12 cellular contexts compared by ENCODE assay signal in genomic region chr20:47330071-47330470, GRCh38. TPM values are rescaled to one million over a fixed set of nuclear protein-coding genes. Genes with fewer than 3 reads are reported as not detected.
A peak's percentile ranks its signal among the peaks of the same experiment; 100 is the strongest.
DNase-seq lines count a peak whose midpoint lies in the region; ATAC-seq and TF ChIP-seq lines count a peak whose summit lies in the region.
"Had no signal": no experiment of that assay in that cellular context is flagged by ENCODE, and none has a peak within 500 bp of the region (broad histone marks: within the 10 kb centered on the region; RNA-seq: fewer than 3 reads in every experiment).

No MANE protein-coding gene starts in this region.

- no peaks in the 10 kb centered on the region for H3K9me2 ChIP-seq in hepatocyte (replicated peaks; ENCODE audit: insufficient read depth)

- CTCF ChIA-PET in HEK293 (lab: Yijun Ruan, JAX): interaction anchor here (0.6 to 1.6 kb wide), 3 partner anchors 54 to 169 kb away, joined by 3 to 4 read pairs (median 4); no protein-coding TSS in a partner anchor

- H3K4me1 ChIP-seq in HEK293 (ENCODE audit: control insufficient read depth, insufficient read depth, low read length) (peaks cover 7% of the 10 kb centered on the region; the same call in 1 of the 2 replicates), hepatocyte (ENCODE audit: insufficient read depth) (peaks cover 48% of the 10 kb centered on the region), gastrocnemius medialis (peaks cover 60 to 72% of the 10 kb centered on the region in 2 donors), ovary (ENCODE audit: insufficient read depth) (peaks cover 24% of the 10 kb centered on the region)

- H3K36me3 ChIP-seq in HEK293 (ENCODE audit: control insufficient read depth in 2 of 2, insufficient read depth in 1 of 2, low read length in 2 of 2) (peaks cover 4% of the 10 kb centered on the region in 2 experiments; a peak in 2 of 3 replicates), WERI-Rb-1 (peaks cover 27% of the 10 kb centered on the region), hepatocyte (replicated peaks; ENCODE audit: insufficient read depth, low read depth) (no peaks in the 10 kb centered on the region), gastrocnemius medialis (no peaks in the 10 kb centered on the region), ovary (no peaks in the 10 kb centered on the region)

- H3K9me3 Mint-ChIP-seq in stimulated activated naive CD8-positive, alpha-beta T cell treated with anti-CD3 and anti-CD28 coated beads, Interleukin-15, amount 100 ng/mL, for 72 hours: no peaks in the 10 kb centered on the region

- TF ChIP-seq EP300 in ovary (IDR thresholded peaks at IDR 0.05): no peak

- no peak overlapping the region for H3K4me2 ChIP-seq in hepatocyte

- WGBS in hepatocyte (ENCODE audit: low lambda C conversion rate, missing lambda C conversion rate): 85% methylated on average over 3 of the region's 3 CpGs
- 70 to 78% (median 74%) methylated on average over 3 of the region's 3 CpGs for WGBS in ovary, 3 donors

- no peak overlapping the region for H3K27ac Mint-ChIP-seq in stimulated activated naive CD8-positive, alpha-beta T cell treated with anti-CD3 and anti-CD28 coated beads, Interleukin-15, amount 100 ng/mL, for 72 hours

- no peak overlapping the region for H3K4me3 ChIP-seq in HEK293 (ENCODE audit: low read depth, low read length)
- H3K4me3 ChIP-seq in WERI-Rb-1 (ENCODE audit: low read depth, low read length): no peak overlapping the region
- no peak overlapping the region for H3K4me3 ChIP-seq in hepatocyte
- no peak overlapping the region for H3K4me3 ChIP-seq in gastrocnemius medialis
- H3K4me3 ChIP-seq in ovary: no peak overlapping the region

- peaks cover 3% of the 10 kb centered on the region for H4K20me1 ChIP-seq in hepatocyte (ENCODE audit: insufficient read depth, poor library complexity, severe bottlenecking)

- TF ChIP-seq POLR2A in gastrocnemius medialis (IDR thresholded peaks at IDR 0.05): no peak
- no peak for TF ChIP-seq POLR2A in ovary (IDR thresholded peaks at IDR 0.05)

- H3K4me3 Mint-ChIP-seq in stimulated activated naive CD8-positive, alpha-beta T cell treated with anti-CD3 and anti-CD28 coated beads, Interleukin-15, amount 100 ng/mL, for 72 hours: no peak overlapping the region

- peaks cover 46% of the 10 kb centered on the region for H3K4me1 Mint-ChIP-seq in stimulated activated naive CD8-positive, alpha-beta T cell treated with anti-CD3 and anti-CD28 coated beads, Interleukin-15, amount 100 ng/mL, for 72 hours

- H3K9me3 ChIP-seq in HEK293 (ENCODE audit: control insufficient read depth, insufficient read depth, low read depth, low read length) (no peaks in the 10 kb centered on the region), WERI-Rb-1 (ENCODE audit: severe bottlenecking) (no peaks in the 10 kb centered on the region), hepatocyte (ENCODE audit: low read depth) (no peaks in the 10 kb centered on the region), gastrocnemius medialis (no peaks in the 10 kb centered on the region), ovary (no peaks in the 10 kb centered on the region)

- in situ Hi-C loops in gastrocnemius medialis (cut with MboI; ENCODE audit: low sequenced_read_pairs in 4 of 4): no loop called here

- TF ChIP-seq CTCF in HEK293 (tag by site-specific recombination; IDR thresholded peaks at IDR 0.05): no peak
- TF ChIP-seq CTCF in WERI-Rb-1 (IDR thresholded peaks at IDR 0.05; ENCODE audit: low read depth, low read length): no peak
- no peak for TF ChIP-seq CTCF in hepatocyte (IDR thresholded peaks at IDR 0.05; ENCODE audit: poor library complexity)
- no peak for TF ChIP-seq CTCF in gastrocnemius medialis (IDR thresholded peaks at IDR 0.05 in 4 of 5, conservative IDR thresholded peaks at IDR 0.05 in 1 of 5)
- TF ChIP-seq CTCF in ovary (IDR thresholded peaks at IDR 0.05): no peak

- H3K27me3 ChIP-seq in WERI-Rb-1 (ENCODE audit: insufficient read depth, low read depth, severe bottlenecking) (no peaks in the 10 kb centered on the region), hepatocyte (no peaks in the 10 kb centered on the region), gastrocnemius medialis (no peaks in the 10 kb centered on the region), ovary (no peaks in the 10 kb centered on the region)

- DNase-seq in WERI-Rb-1 (no peak), hepatocyte (ENCODE audit: low spot score) (no peak), gastrocnemius medialis (no peak), ovary (no peak), GM19238 (ENCODE audit: insufficient read length, low spot score) (no peak), T1000 (lab: John Stamatoyannopoulos, UW) (no peak)
- DNase-seq in stimulated activated naive CD8-positive, alpha-beta T cell treated with anti-CD3 and anti-CD28 coated beads, Interleukin-15, amount 100 ng/mL, for 72 hours: no peak
- DNase-seq: foreskin fibroblast, NCI-H2081, retina had no signal

- peaks cover 94% of the 10 kb centered on the region for H3K79me2 ChIP-seq in hepatocyte

- intact Hi-C loops in gastrocnemius medialis (cut with DNase I; ENCODE audit: low total_unique reads) (no loop called here), ovary (cut with DNase I) (no loop called here)

- H2AFZ ChIP-seq in hepatocyte: no peak overlapping the region

- no peak for ATAC-seq in gastrocnemius medialis
- ATAC-seq in stimulated activated naive CD8-positive, alpha-beta T cell treated with anti-CD3 and anti-CD28 coated beads, Interleukin-15, amount 100 ng/mL, for 72 hours: no peak

- H3K27ac ChIP-seq in HEK293 (ENCODE audit: extremely low read depth, low read depth, low read length): no peak overlapping the region
- peak overlapping the region; percentile 19; the same call in 1 of the 2 replicates for H3K27ac ChIP-seq in WERI-Rb-1
- peak overlapping the region; percentile 76 for H3K27ac ChIP-seq in hepatocyte
- peak overlapping the region; percentile 69 to 91 (median 83) for H3K27ac ChIP-seq in gastrocnemius medialis
- no peak overlapping the region for H3K27ac ChIP-seq in ovary
- H3K27ac ChIP-seq: C4-2B had no signal

- POLR2A ChIA-PET in HEK293 (lab: Yijun Ruan, JAX): no interaction called here

- no peaks in the 10 kb centered on the region for H3K27me3 Mint-ChIP-seq in stimulated activated naive CD8-positive, alpha-beta T cell treated with anti-CD3 and anti-CD28 coated beads, Interleukin-15, amount 100 ng/mL, for 72 hours

TF ChIP-seq in HEK293, 187 proteins besides CTCF, POLR2A, EP300 and RAD21:
- TF ChIP-seq ZNF645 (tag by site-specific recombination; IDR thresholded peaks at IDR 0.05) (no peak), SP3 (tag by site-specific recombination; IDR thresholded peaks at IDR 0.05) (no peak), ZIC2 (tag by site-specific recombination; IDR thresholded peaks at IDR 0.05) (0 out of 2 replicates have a peak, but pooled peaks have one; percentile 16), GLIS1 (tag by site-specific recombination; IDR thresholded peaks at IDR 0.05) (peak; percentile 79)

RNA-seq across cellular contexts. Expression of gene ZMYND8, which starts 26.4 kb away (rescaled TPM):
- total RNA-seq in hepatocyte (28.9 and 30.3 TPM in 2 replicates), gastrocnemius medialis (10 to 100 TPM; 15.1 to 32.2 (median 19.7) TPM), ovary (10 to 100 TPM; 20.3 to 40.7 (median 31.2) TPM)
- polyA plus RNA-seq in hepatocyte (34.3 and 43.1 TPM in 2 replicates), ovary (10 to 100 TPM in 1 of 2 donors, 1 to 10 TPM in 1; 8.3 to 23.5 TPM)

Comparison
In these comparisons a context has a peak if more than half of its experiments do, and no peak if none do; other contexts are left out.
1. H3K27ac ChIP-seq: peak in WERI-Rb-1 (single experiment), hepatocyte (single experiment) and gastrocnemius medialis (4 of 4); none in HEK293 (single experiment) and ovary (0 of 2).